8 cellular contexts compared by ENCODE assay signal in the genomic region with DNA sequence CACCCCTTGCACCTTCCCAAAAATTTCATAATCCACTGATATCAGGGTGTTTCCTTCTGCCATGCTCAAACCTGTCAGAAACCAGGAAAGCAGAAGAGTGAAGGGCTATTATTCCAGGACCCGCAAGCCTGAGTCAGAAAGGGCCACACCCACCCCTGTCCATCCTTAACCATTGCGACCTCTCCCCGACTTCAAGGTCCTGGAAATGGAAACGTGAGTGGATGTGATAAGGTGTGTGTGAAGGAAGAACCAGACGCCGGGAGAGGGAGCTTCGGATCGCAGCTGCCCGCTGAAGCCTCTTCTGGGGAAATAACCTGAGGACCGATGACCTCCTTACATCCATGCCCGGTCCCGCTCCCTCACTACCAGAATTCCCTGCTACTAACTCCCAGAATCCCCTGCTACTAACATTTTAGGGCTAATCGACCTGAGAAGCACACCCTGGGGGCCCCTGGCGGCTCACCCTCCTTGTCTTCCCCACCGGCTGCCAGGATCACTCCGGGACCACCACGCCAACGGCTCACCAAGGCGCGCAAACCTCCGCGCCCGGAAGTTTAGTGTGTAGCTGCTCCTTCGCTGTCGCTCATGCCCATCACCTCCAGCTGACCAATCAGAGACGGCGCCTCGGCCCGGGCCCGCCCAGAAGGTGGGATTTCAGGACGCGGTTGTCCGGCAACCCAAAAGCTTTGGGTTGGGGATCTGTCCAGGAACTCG. TPM values are rescaled to one million over a fixed set of nuclear protein-coding genes. Genes with fewer than 3 reads are reported as not detected.
DNase-seq lines count a peak whose midpoint lies in the region; ATAC-seq, FAIRE-seq and TF ChIP-seq lines count a peak whose summit lies in the region.

A gene (minus strand): TSS at position 534 of the 714 bp plus-strand sequence. CDS start 471 bp downstream, at position 63.

- peaks cover 0 to 22% of the 10 kb centered on the region in 2 donors for H3K36me3 ChIP-seq in psoas muscle (ENCODE audit: insufficient read depth in 1 of 2, low read depth in 1 of 2)

- 1 to 2% (median 1%) methylated on average over 34 of the region's 34 CpGs for WGBS in psoas muscle, 3 donors

- H3K9me3 Mint-ChIP-seq in T-helper 1 cell treated with Interleukin-12 subunit alpha and Interleukin-12 subunit beta and Interleukin-4 antibody, amounts not matched to agents 30 μg/mL and 1 μg/mL, for 36 hours = no peaks in the 10 kb centered on the region

- H3K36me3 Mint-ChIP-seq in T-helper 1 cell treated with Interleukin-12 subunit alpha and Interleukin-12 subunit beta and Interleukin-4 antibody, amounts not matched to agents 30 μg/mL and 1 μg/mL, for 36 hours (ENCODE audit: low read depth) = peaks cover 22% of the 10 kb centered on the region

- no peaks in the 10 kb centered on the region for H3K27me3 ChIP-seq in psoas muscle (ENCODE audit: insufficient read depth in 3 of 3, low read length in 2 of 3)

- ATAC-seq in GM18499 (IDR thresholded peaks at IDR 0.05; ENCODE audit: insufficient read depth, unreplicated experiment) = peak; percentile 75
- peak; percentile 95 for ATAC-seq in HG02938 (IDR thresholded peaks at IDR 0.05; ENCODE audit: unreplicated experiment)
- ATAC-seq in left cardiac atrium = peak; percentile 97 to 98
- ATAC-seq in psoas muscle = peak; percentile 94 to 96 (median 94)

- H3K4me1 Mint-ChIP-seq in T-helper 1 cell treated with Interleukin-12 subunit alpha and Interleukin-12 subunit beta and Interleukin-4 antibody, amounts not matched to agents 30 μg/mL and 1 μg/mL, for 36 hours (ENCODE audit: low read depth) = peaks cover 21% of the 10 kb centered on the region

- H3K27ac Mint-ChIP-seq in T-helper 1 cell treated with Interleukin-12 subunit alpha and Interleukin-12 subunit beta and Interleukin-4 antibody, amounts not matched to agents 30 μg/mL and 1 μg/mL, for 36 hours = peak within 1 kb of the TSS; percentile 94

- peak within 1 kb of the TSS; percentile 99 for H3K4me3 Mint-ChIP-seq in T-helper 1 cell treated with Interleukin-12 subunit alpha and Interleukin-12 subunit beta and Interleukin-4 antibody, amounts not matched to agents 30 μg/mL and 1 μg/mL, for 36 hours

- DNase-seq in NCI-H1694 treated with DMSO at 0.1 percent for 48 hours (lab: John Stamatoyannopoulos, UW) (peak; percentile 97), amygdala (lab: John Stamatoyannopoulos, UW) (peak; percentile 18 to 92 (median 80)), left cardiac atrium (peak; percentile 91), psoas muscle (peak; percentile 93 to 96), urothelium cell line (ENCODE audit: low spot score) (peak; percentile 99)

- TF ChIP-seq CTCF in psoas muscle (IDR thresholded peaks at IDR 0.05) = no peak

- peak within 1 kb of the TSS; percentile 84 for H3K4me3 ChIP-seq in psoas muscle

- H3K27me3 Mint-ChIP-seq in T-helper 1 cell treated with Interleukin-12 subunit alpha and Interleukin-12 subunit beta and Interleukin-4 antibody, amounts not matched to agents 30 μg/mL and 1 μg/mL, for 36 hours (ENCODE audit: low read depth) = no peaks in the 10 kb centered on the region

- peaks cover 36% of the 10 kb centered on the region for H3K4me1 ChIP-seq in psoas muscle

- peak within 1 kb of the TSS; percentile 85 for H3K27ac ChIP-seq in psoas muscle

- no peak for FAIRE-seq in urothelium cell line (lab: Jason Lieb, UNC)

- intact Hi-C loops in left cardiac atrium (cut with DNase I) (loop anchor here in 1 of 2 donors (10.0 kb wide), 1 partner anchor 49 kb away; no protein-coding TSS in a partner anchor), psoas muscle (cut with DNase I) (loop anchor here in 1 of 2 donors (10.0 kb wide), 1 partner anchor 59 kb away; a partner anchor contains a TSS)

- H3K9me3 ChIP-seq in psoas muscle = no peaks in the 10 kb centered on the region

RNA-seq across cellular contexts. Expression of the gene that starts here (rescaled TPM):
- total RNA-seq in left cardiac atrium = 10 to 100 TPM in 1 of 2 donors, 1 to 10 TPM in 1; 7.4 to 13.5 TPM
- total RNA-seq in psoas muscle = 10 to 100 TPM in 2 of 4 donors, 1 to 10 TPM in 2; 7.1 to 22.0 (median 10.6) TPM
- 10 to 100 TPM; 11.7 to 25.9 (median 17.1) TPM for polyA plus RNA-seq in psoas muscle

Comparison
In these comparisons a context has a peak if more than half of its experiments do, and no peak if none do; other contexts are left out.
1. Peak in every context shown above with its lines: DNase-seq, ATAC-seq, H3K4me3 ChIP-seq and H3K27ac ChIP-seq.